In genomic region chr16:51133691-51134090, GRCh38 we compare ENCODE assay signal across 2 cellular contexts.
TF ChIP-seq lines count a peak whose summit lies in the region.

No MANE protein-coding gene starts in this region.

TF ChIP-seq in A549, 52 proteins besides CTCF, POLR2A, EP300 and RAD21:
- TF ChIP-seq FOXS1 (CRISPR knock-in tag; IDR thresholded peaks at IDR 0.05) = no peak
- no peak for TF ChIP-seq JUN (IDR thresholded peaks at IDR 0.05)
- TF ChIP-seq USF2 (IDR thresholded peaks at IDR 0.05) = no peak
- no peak for TF ChIP-seq BHLHE40 (IDR thresholded peaks at IDR 0.05; ENCODE audit: low read depth, low read length)
- no peak for TF ChIP-seq RARB (CRISPR knock-in tag; IDR thresholded peaks at IDR 0.05)
- TF ChIP-seq MAFK (IDR thresholded peaks at IDR 0.05; ENCODE audit: partially characterized antibody) = no peak

TF ChIP-seq in IMR-90, 13 proteins besides CTCF, POLR2A, EP300 and RAD21:
- TF ChIP-seq MXI1 (IDR thresholded peaks at IDR 0.05; ENCODE audit: borderline replicate concordance, low read depth, low read length) (no peak), BHLHE40 (IDR thresholded peaks at IDR 0.05; ENCODE audit: low read depth, low read length) (no peak), MAZ (IDR thresholded peaks at IDR 0.05; ENCODE audit: borderline replicate concordance, low read depth, low read length) (no peak), CEBPB (IDR thresholded peaks at IDR 0.05; ENCODE audit: low read depth, low read length) (no peak), CHD1 (IDR thresholded peaks at IDR 0.05; ENCODE audit: low read depth, low read length) (no peak), NFE2L2 (IDR thresholded peaks at IDR 0.05; ENCODE audit: low read depth, low read length) (no peak), FOS (IDR thresholded peaks at IDR 0.05; ENCODE audit: low read depth, low read length) (no peak), RCOR1 (IDR thresholded peaks at IDR 0.05; ENCODE audit: insufficient replicate concordance, low read length) (no peak), ELK1 (IDR thresholded peaks at IDR 0.05; ENCODE audit: borderline replicate concordance, low read depth, low read length) (no peak), MAFK (IDR thresholded peaks at IDR 0.05; ENCODE audit: low read depth, low read length) (no peak), USF2 (IDR thresholded peaks at IDR 0.05; ENCODE audit: low read depth, low read length) (no peak), SMC3 (IDR thresholded peaks at IDR 0.05; ENCODE audit: low read depth, low read length) (no peak), RFX5 (IDR thresholded peaks at IDR 0.05; ENCODE audit: low read depth, low read length) (no peak)
